ENCODE assay signal across 23 cellular contexts in the genomic region with DNA sequence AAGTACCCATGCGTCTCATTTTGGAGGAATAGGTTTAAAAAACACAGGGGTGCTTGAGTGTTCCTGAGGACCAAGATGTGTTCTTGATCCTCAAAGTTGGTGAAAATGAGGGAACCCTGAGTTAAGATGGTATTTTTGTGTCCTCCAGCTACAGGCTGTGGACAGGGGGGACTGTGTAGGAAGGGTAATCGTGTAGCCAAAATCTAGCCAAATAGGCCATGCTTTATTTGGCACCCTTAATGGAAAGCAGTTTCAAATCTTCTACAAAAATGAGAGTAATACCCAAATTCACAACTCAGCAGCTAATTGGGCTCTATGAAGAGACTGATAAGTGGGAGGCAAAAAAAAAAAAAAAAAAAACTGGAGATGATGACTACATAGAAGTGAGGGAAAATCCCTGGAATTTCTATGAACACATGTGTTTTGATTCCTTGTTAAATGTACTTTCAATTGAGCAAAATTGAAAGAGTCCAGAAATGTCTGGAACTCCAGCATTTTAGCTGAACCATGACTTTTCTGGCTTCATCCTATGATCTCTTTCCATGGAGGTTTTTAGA. TPM values are rescaled to one million over a fixed set of nuclear protein-coding genes. Genes with fewer than 3 reads are reported as not detected.
DNase-seq lines count a peak whose midpoint lies in the region; ATAC-seq and TF ChIP-seq lines count a peak whose summit lies in the region.
"Had no signal": no experiment of that assay in that cellular context is flagged by ENCODE, and none has a peak within 500 bp of the region (broad histone marks: within the 10 kb centered on the region; RNA-seq: fewer than 3 reads in every experiment).

No MANE protein-coding gene starts in this region.

- H3K36me3 ChIP-seq in esophagus muscularis mucosa (no peaks in the 10 kb centered on the region), left lung (no peaks in the 10 kb centered on the region)
- H3K36me3 ChIP-seq: prostate gland, upper lobe of left lung had no signal

- peak overlapping the region in 1 of 4 donors; percentile 34 for H3K4me3 ChIP-seq in esophagus muscularis mucosa
- H3K4me3 ChIP-seq in left lung = no peak overlapping the region
- H3K4me3 ChIP-seq: prostate gland had no signal

- H3K4me1 Mint-ChIP-seq in activated naive CD4-positive, alpha-beta T cell treated with anti-CD3 and anti-CD28 coated beads for 36 hours (ENCODE audit: low read depth) = peaks cover 82% of the 10 kb centered on the region
- H3K4me1 Mint-ChIP-seq: brain had no signal

- TF ChIP-seq CTCF in esophagus muscularis mucosa (IDR thresholded peaks at IDR 0.05) (no peak), left lung (IDR thresholded peaks at IDR 0.05) (no peak)

- no peaks in the 10 kb centered on the region for H3K9me3 Mint-ChIP-seq in activated naive CD4-positive, alpha-beta T cell treated with anti-CD3 and anti-CD28 coated beads for 36 hours
- H3K9me3 Mint-ChIP-seq: brain, immature natural killer cell, nephron progenitor cell, WTC11 had no signal

- H3K36me3 Mint-ChIP-seq in activated naive CD4-positive, alpha-beta T cell treated with anti-CD3 and anti-CD28 coated beads for 36 hours (ENCODE audit: low read depth) = peaks cover 20% of the 10 kb centered on the region
- H3K36me3 Mint-ChIP-seq: brain, immature natural killer cell, WTC11 had no signal

- TF ChIP-seq POLR2A in esophagus muscularis mucosa (IDR thresholded peaks at IDR 0.05; ENCODE audit: low read depth) = no peak

- peak overlapping the region; percentile 20 for H3K4me3 Mint-ChIP-seq in activated naive CD4-positive, alpha-beta T cell treated with anti-CD3 and anti-CD28 coated beads for 36 hours
- H3K4me3 Mint-ChIP-seq: brain, immature natural killer cell, nephron progenitor cell, T-helper 17 cell, WTC11 had no signal

- CTCF ChIA-PET in activated naive CD4-positive, alpha-beta T cell treated with anti-CD3 and anti-CD28 coated beads for 36 hours (lab: Charles Lee) = interaction anchor here (0.7 to 3.1 kb wide), 5 partner anchors 8 to 129 kb away, joined by 3 to 12 read pairs (median 4); no protein-coding TSS in a partner anchor

- H3K9me3 ChIP-seq in esophagus muscularis mucosa = no peaks in the 10 kb centered on the region
- H3K9me3 ChIP-seq in left lung = no peaks in the 10 kb centered on the region
- H3K9me3 ChIP-seq: prostate gland, upper lobe of left lung had no signal

- no peaks in the 10 kb centered on the region for H3K27me3 Mint-ChIP-seq in activated naive CD4-positive, alpha-beta T cell treated with anti-CD3 and anti-CD28 coated beads for 36 hours (ENCODE audit: low read depth)
- H3K27me3 Mint-ChIP-seq: T-helper 17 cell had no signal

- WGBS in esophagus muscularis mucosa = 84% methylated on average over 2 of the region's 2 CpGs

- H3K27ac ChIP-seq in esophagus muscularis mucosa (replicated peaks in 1 of 4) = peak overlapping the region; percentile 15 to 61 (median 48)
- H3K27ac ChIP-seq in left lung = peak overlapping the region in 1 of 2 donors; percentile 33
- H3K27ac ChIP-seq in substantia nigra (ENCODE audit: low read depth, low read length, poor library complexity, severe bottlenecking) = peak overlapping the region; percentile 36
- H3K27ac ChIP-seq: HL-60, prostate gland had no signal

- intact Hi-C loops in activated naive CD4-positive, alpha-beta T cell treated with anti-CD3 and anti-CD28 coated beads for 36 hours (cut with micrococcal nuclease) = no loop called here
- intact Hi-C loops in esophagus muscularis mucosa (cut with DNase I) (no loop called here), left lung (cut with DNase I) (no loop called here)

- H3K4me1 ChIP-seq in esophagus muscularis mucosa (peaks cover 0 to 3% (median 0%) of the 10 kb centered on the region in 4 donors), left lung (peaks cover 0 to 9% of the 10 kb centered on the region in 2 donors)
- H3K4me1 ChIP-seq: prostate gland, upper lobe of left lung had no signal

- peak; percentile 33 for ATAC-seq in left lung
- ATAC-seq: T-helper 17 cell, WTC11 had no signal

- DNase-seq in activated naive CD4-positive, alpha-beta T cell treated with anti-CD3 and anti-CD28 coated beads for 36 hours = no peak
- DNase-seq in activated naive CD4-positive, alpha-beta T cell treated with Interleukin-2 at 50 U/mL for 16 hours = no peak
- DNase-seq in esophagus muscularis mucosa (ENCODE audit: extremely low spot score) (no peak), left lung (no peak), substantia nigra (lab: John Stamatoyannopoulos, UW) (no peak), NCI-H510A (lab: John Stamatoyannopoulos, UW) (no peak), NCI-H2196 (lab: John Stamatoyannopoulos, UW; ENCODE audit: unreplicated experiment) (no peak), cortex of kidney (lab: John Stamatoyannopoulos, UW) (no peak)
- DNase-seq: ACHN, dermis blood vessel endothelial cell, immature natural killer cell, KBM-7, mesendoderm, NCI-H1930, NCI-H524 treated with DMSO at 0.1 percent for 48 hours, nephron progenitor cell, T-helper 17 cell had no signal

- TF ChIP-seq EP300 in esophagus muscularis mucosa (IDR thresholded peaks at IDR 0.05) = no peak

- no peaks in the 10 kb centered on the region for H3K27me3 ChIP-seq in esophagus muscularis mucosa
- H3K27me3 ChIP-seq in left lung = peaks cover 0 to 3% of the 10 kb centered on the region in 2 donors
- H3K27me3 ChIP-seq: upper lobe of left lung had no signal

- peak overlapping the region; percentile 94 for H3K27ac Mint-ChIP-seq in activated naive CD4-positive, alpha-beta T cell treated with anti-CD3 and anti-CD28 coated beads for 36 hours
- H3K27ac Mint-ChIP-seq: brain, immature natural killer cell, nephron progenitor cell, T-helper 17 cell, WTC11 had no signal

RNA-seq across cellular contexts. Expression of a gene that starts 0.5 kb away (rescaled TPM):
- 1 to 10 TPM; 6.7 to 8.0 TPM for total RNA-seq in activated naive CD4-positive, alpha-beta T cell treated with anti-CD3 and anti-CD28 coated beads for 36 hours
- total RNA-seq in esophagus muscularis mucosa (10 to 100 TPM in 1 of 4 donors, 1 to 10 TPM in 3; 5.0 to 17.2 (median 6.2) TPM), left lung (10 to 100 TPM in 1 of 2 donors, 1 to 10 TPM in 1; 8.1 to 30.7 TPM)
- total RNA-seq: dermis blood vessel endothelial cell, WTC11 had no signal

RNA-seq across cellular contexts. Expression of a gene that starts 29.9 kb away (rescaled TPM):
- 100 to 1,000 TPM; 138 to 139 TPM for total RNA-seq in activated naive CD4-positive, alpha-beta T cell treated with anti-CD3 and anti-CD28 coated beads for 36 hours
- 10 to 100 TPM in 2 of 4 donors, 1 to 10 TPM in 2; 4.9 to 28.5 (median 17.4) TPM for total RNA-seq in esophagus muscularis mucosa
- 10 to 100 TPM; 10.6 to 89.1 TPM for total RNA-seq in left lung

RNA-seq across cellular contexts. Expression of a gene that starts 50.7 kb away (rescaled TPM):
- total RNA-seq in activated naive CD4-positive, alpha-beta T cell treated with anti-CD3 and anti-CD28 coated beads for 36 hours = 100 to 1,000 TPM; 107 to 113 TPM
- total RNA-seq in esophagus muscularis mucosa (1 to 10 TPM; 1.0 to 4.3 (median 2.8) TPM), left lung (10 to 100 TPM in 1 of 2 donors, 1 to 10 TPM in 1; 4.5 to 13.5 TPM)
- total RNA-seq: dermis blood vessel endothelial cell, epithelial cell of proximal tubule had no signal

RNA-seq across cellular contexts. Expression of a gene that starts 52.9 kb away (rescaled TPM):
- 10 to 100 TPM; 11.8 to 13.0 TPM for total RNA-seq in activated naive CD4-positive, alpha-beta T cell treated with anti-CD3 and anti-CD28 coated beads for 36 hours
- total RNA-seq in esophagus muscularis mucosa (1 to 10 TPM in 1 of 4 donors, under 1 TPM in 3; 0.17 to 1.0 (median 0.52) TPM), left lung (100 to 1,000 TPM in 1 of 2 donors, 10 to 100 TPM in 1; 64.1 to 126 TPM)

Comparison
In these comparisons a context has a peak if more than half of its experiments do, and no peak if none do; other contexts are left out.
1. RNA of a gene that starts 50.7 kb away (total RNA-seq): 107 to 113 TPM in activated naive CD4-positive, alpha-beta T cell treated with anti-CD3 and anti-CD28 coated beads for 36 hours; 4.5 to 13.5 TPM in left lung and 1.0 to 4.3 TPM in esophagus muscularis mucosa; every median in the first group is over 4 times any median in the second.